ENCODE assay signal across 8 cellular contexts in the genomic region with DNA sequence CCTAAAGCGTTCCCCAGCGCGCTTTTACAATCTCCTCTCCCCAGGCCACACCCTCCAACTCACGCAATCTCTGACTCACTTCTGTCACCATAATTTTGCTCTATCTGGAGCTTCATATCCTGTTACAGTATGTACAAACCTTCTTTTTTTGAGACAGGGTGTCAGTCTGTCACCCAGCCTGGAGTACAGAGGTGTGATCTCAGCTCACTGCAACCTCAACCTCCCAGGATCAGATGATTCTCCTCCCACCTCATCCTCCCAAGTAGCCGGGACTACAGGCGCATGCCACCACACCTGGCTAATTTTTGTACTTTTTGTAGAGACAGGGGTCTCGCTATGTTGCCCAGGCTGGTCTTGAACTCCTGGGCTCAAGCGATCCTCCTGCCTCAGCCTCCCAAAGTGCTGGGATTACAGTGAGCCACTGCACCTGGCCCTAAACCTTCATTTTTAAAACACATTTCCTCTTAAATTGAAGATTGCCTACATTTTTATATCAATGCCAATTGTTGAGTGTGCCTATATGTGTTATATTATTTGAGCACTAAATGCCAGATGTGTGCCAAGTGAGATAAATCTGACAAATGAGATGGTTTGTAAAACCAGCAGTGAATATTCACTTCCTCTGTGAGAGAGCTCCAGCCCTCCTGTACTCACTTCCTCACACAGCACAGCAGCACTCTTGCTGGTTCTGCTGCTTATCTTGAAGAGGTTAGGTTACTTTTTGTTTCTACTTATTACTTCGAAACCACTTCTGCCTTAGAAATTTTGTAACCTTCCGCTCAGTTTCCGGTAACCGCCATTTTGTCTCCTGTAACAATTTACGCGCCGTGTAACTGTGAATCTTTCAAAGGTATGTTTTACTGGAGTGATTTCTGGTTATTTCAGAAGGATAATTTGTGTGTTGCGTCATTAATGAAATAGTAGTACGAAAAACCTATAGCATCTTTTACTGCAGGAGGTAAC.
DNase-seq lines count a peak whose midpoint lies in the region; ATAC-seq and TF ChIP-seq lines count a peak whose summit lies in the region.

No MANE protein-coding gene starts in this region.

- H3K27ac ChIP-seq in coronary artery: peak overlapping the region in 1 of 2 donors; percentile 71

- ATAC-seq in GM18508 (IDR thresholded peaks at IDR 0.05; ENCODE audit: insufficient read depth, unreplicated experiment) (peak; percentile 93), HG02852 (IDR thresholded peaks at IDR 0.05; ENCODE audit: unreplicated experiment) (peak; percentile 96)

- H3K4me3 ChIP-seq in coronary artery: no peak overlapping the region

- DNase-seq in RPMI8226: peak; percentile 56
- peak; percentile 59 for DNase-seq in activated gamma-delta T cell treated with anti-CD3 and anti-CD28 coated beads, Interleukin-2, amount 50 U/mL, for 16 hours (ENCODE audit: low read depth)
- peak; percentile 43 to 56 for DNase-seq in stimulated activated CD4-positive, alpha-beta T cell treated with anti-CD3 and anti-CD28 coated beads, Interleukin-12 subunit alpha, Interleukin-12 subunit beta, amount 100 ng/mL, for 24 hours (ENCODE audit: low read depth in 2 of 2)
- no peak for DNase-seq in NCI-H2171 (lab: John Stamatoyannopoulos, UW)
- no peak for DNase-seq in coronary artery (ENCODE audit: low spot score)
- no peak for DNase-seq in dedifferentiated amniotic fluid mesenchymal stem cell (ENCODE audit: extremely low spot score)

- no peak for TF ChIP-seq CTCF in coronary artery (IDR thresholded peaks at IDR 0.05)

Comparison
In these comparisons a context has a peak if more than half of its experiments do, and no peak if none do; other contexts are left out.
1. DNase-seq: peak in RPMI8226 (single experiment), activated gamma-delta T cell treated with anti-CD3 and anti-CD28 coated beads, Interleukin-2, amount 50 U/mL, for 16 hours (single experiment) and stimulated activated CD4-positive, alpha-beta T cell treated with anti-CD3 and anti-CD28 coated beads, Interleukin-12 subunit alpha, Interleukin-12 subunit beta, amount 100 ng/mL, for 24 hours (2 of 2); none in NCI-H2171 (single experiment), coronary artery (single experiment) and dedifferentiated amniotic fluid mesenchymal stem cell (single experiment).